Comparison of ENCODE assay signal across 1 cellular context in the genomic region with DNA sequence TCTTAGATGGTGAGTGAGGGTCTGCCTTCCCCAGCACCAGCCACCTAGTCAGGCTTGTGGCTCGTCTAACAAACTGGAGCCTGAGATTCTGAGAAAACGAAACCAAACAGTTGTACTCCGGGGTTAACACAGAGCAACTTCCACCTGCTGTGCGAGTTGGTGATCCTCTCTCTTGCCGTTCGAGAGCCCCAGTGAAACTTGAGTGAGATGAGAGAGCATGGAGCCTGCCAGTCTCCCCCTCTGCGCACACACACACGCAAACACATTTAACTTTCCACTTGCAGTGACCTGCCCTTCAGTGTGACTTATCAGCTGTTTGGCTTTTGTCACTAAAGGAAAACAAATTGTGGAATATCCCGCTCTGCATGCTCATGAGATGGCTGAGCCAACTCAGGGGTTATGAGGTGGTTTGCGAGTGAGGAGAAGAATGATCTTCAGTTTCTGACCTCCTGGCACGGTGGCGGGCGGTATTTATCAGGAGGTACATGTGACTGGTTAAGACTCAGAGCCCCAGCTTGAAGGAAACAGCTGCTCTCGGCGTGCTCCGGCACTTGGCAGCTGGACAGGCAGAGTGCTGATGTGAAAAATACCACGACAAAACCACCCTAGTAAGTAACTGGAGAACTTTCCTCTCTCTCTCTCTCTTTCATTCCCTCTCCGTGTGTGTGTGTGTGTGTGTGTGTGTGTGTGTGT.
TF ChIP-seq lines count a peak whose summit lies in the region.

A gene with protein sequence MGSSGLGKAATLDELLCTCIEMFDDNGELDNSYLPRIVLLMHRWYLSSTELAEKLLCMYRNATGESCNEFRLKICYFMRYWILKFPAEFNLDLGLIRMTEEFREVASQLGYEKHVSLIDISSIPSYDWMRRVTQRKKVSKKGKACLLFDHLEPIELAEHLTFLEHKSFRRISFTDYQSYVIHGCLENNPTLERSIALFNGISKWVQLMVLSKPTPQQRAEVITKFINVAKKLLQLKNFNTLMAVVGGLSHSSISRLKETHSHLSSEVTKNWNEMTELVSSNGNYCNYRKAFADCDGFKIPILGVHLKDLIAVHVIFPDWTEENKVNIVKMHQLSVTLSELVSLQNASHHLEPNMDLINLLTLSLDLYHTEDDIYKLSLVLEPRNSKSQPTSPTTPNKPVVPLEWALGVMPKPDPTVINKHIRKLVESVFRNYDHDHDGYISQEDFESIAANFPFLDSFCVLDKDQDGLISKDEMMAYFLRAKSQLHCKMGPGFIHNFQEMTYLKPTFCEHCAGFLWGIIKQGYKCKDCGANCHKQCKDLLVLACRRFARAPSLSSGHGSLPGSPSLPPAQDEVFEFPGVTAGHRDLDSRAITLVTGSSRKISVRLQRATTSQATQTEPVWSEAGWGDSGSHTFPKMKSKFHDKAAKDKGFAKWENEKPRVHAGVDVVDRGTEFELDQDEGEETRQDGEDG (plus strand): TSS at position 550 of the 693 bp plus-strand sequence. CDS start 38,488 bp downstream, outside the sequence.

TF ChIP-seq in HepG2, 621 proteins besides CTCF, POLR2A, EP300 and RAD21 (continued from another document and continues in another):
- TF ChIP-seq, protein P1, sequence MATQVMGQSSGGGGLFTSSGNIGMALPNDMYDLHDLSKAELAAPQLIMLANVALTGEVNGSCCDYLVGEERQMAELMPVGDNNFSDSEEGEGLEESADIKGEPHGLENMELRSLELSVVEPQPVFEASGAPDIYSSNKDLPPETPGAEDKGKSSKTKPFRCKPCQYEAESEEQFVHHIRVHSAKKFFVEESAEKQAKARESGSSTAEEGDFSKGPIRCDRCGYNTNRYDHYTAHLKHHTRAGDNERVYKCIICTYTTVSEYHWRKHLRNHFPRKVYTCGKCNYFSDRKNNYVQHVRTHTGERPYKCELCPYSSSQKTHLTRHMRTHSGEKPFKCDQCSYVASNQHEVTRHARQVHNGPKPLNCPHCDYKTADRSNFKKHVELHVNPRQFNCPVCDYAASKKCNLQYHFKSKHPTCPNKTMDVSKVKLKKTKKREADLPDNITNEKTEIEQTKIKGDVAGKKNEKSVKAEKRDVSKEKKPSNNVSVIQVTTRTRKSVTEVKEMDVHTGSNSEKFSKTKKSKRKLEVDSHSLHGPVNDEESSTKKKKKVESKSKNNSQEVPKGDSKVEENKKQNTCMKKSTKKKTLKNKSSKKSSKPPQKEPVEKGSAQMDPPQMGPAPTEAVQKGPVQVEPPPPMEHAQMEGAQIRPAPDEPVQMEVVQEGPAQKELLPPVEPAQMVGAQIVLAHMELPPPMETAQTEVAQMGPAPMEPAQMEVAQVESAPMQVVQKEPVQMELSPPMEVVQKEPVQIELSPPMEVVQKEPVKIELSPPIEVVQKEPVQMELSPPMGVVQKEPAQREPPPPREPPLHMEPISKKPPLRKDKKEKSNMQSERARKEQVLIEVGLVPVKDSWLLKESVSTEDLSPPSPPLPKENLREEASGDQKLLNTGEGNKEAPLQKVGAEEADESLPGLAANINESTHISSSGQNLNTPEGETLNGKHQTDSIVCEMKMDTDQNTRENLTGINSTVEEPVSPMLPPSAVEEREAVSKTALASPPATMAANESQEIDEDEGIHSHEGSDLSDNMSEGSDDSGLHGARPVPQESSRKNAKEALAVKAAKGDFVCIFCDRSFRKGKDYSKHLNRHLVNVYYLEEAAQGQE (IDR thresholded peaks at IDR 0.05; ENCODE audit: borderline replicate concordance in 1 of 2, low read depth in 1 of 2, low read length in 2 of 2) = no peak
- TF ChIP-seq U2AF2 (IDR thresholded peaks at IDR 0.05; ENCODE audit: low read depth, low read length) (no peak), ZNF572 (CRISPR knock-in tag; IDR thresholded peaks at IDR 0.05) (no peak; the same call in 1 of the 2 replicates), ZNF615 (CRISPR knock-in tag; IDR thresholded peaks at IDR 0.05; ENCODE audit: borderline replicate concordance) (peak; percentile 70; the same call in 1 of the 2 replicates), ZNF431 (CRISPR knock-in tag; IDR thresholded peaks at IDR 0.05; ENCODE audit: borderline replicate concordance, low read depth) (no peak), DNMT1 (CRISPR knock-in tag; IDR thresholded peaks at IDR 0.05) (no peak), TBX3 (IDR thresholded peaks at IDR 0.05; ENCODE audit: borderline replicate concordance) (no peak), ZNF292 (CRISPR knock-in tag; IDR thresholded peaks at IDR 0.05; ENCODE audit: borderline replicate concordance, low read depth) (peak; percentile 61; the same call in 1 of the 2 replicates), GABPB1 (CRISPR knock-in tag; IDR thresholded peaks at IDR 0.05) (no peak), KDM4B (CRISPR knock-in tag; IDR thresholded peaks at IDR 0.05) (no peak), ARNTL (CRISPR knock-in tag; IDR thresholded peaks at IDR 0.05) (no peak), TBP (CRISPR knock-in tag; IDR thresholded peaks at IDR 0.05) (no peak), SP1 (IDR thresholded peaks at IDR 0.05) (no peak), SP1 (CRISPR knock-in tag; IDR thresholded peaks at IDR 0.05) (no peak), KDM5A (IDR thresholded peaks at IDR 0.05; ENCODE audit: borderline replicate concordance, low read length) (no peak), ZNF101 (CRISPR knock-in tag; IDR thresholded peaks at IDR 0.05; ENCODE audit: borderline replicate concordance, low read depth) (no peak), ZFP82 (CRISPR knock-in tag; IDR thresholded peaks at IDR 0.05; ENCODE audit: borderline replicate concordance) (no peak), JDP2 (CRISPR knock-in tag; IDR thresholded peaks at IDR 0.05; ENCODE audit: borderline replicate concordance) (no peak)
- TF ChIP-seq, protein P2, sequence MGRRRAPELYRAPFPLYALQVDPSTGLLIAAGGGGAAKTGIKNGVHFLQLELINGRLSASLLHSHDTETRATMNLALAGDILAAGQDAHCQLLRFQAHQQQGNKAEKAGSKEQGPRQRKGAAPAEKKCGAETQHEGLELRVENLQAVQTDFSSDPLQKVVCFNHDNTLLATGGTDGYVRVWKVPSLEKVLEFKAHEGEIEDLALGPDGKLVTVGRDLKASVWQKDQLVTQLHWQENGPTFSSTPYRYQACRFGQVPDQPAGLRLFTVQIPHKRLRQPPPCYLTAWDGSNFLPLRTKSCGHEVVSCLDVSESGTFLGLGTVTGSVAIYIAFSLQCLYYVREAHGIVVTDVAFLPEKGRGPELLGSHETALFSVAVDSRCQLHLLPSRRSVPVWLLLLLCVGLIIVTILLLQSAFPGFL (CRISPR knock-in tag; IDR thresholded peaks at IDR 0.05) = no peak
- TF ChIP-seq, protein P3, sequence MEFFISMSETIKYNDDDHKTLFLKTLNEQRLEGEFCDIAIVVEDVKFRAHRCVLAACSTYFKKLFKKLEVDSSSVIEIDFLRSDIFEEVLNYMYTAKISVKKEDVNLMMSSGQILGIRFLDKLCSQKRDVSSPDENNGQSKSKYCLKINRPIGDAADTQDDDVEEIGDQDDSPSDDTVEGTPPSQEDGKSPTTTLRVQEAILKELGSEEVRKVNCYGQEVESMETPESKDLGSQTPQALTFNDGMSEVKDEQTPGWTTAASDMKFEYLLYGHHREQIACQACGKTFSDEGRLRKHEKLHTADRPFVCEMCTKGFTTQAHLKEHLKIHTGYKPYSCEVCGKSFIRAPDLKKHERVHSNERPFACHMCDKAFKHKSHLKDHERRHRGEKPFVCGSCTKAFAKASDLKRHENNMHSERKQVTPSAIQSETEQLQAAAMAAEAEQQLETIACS (CRISPR knock-in tag; IDR thresholded peaks at IDR 0.05) = no peak
- TF ChIP-seq, protein P4, sequence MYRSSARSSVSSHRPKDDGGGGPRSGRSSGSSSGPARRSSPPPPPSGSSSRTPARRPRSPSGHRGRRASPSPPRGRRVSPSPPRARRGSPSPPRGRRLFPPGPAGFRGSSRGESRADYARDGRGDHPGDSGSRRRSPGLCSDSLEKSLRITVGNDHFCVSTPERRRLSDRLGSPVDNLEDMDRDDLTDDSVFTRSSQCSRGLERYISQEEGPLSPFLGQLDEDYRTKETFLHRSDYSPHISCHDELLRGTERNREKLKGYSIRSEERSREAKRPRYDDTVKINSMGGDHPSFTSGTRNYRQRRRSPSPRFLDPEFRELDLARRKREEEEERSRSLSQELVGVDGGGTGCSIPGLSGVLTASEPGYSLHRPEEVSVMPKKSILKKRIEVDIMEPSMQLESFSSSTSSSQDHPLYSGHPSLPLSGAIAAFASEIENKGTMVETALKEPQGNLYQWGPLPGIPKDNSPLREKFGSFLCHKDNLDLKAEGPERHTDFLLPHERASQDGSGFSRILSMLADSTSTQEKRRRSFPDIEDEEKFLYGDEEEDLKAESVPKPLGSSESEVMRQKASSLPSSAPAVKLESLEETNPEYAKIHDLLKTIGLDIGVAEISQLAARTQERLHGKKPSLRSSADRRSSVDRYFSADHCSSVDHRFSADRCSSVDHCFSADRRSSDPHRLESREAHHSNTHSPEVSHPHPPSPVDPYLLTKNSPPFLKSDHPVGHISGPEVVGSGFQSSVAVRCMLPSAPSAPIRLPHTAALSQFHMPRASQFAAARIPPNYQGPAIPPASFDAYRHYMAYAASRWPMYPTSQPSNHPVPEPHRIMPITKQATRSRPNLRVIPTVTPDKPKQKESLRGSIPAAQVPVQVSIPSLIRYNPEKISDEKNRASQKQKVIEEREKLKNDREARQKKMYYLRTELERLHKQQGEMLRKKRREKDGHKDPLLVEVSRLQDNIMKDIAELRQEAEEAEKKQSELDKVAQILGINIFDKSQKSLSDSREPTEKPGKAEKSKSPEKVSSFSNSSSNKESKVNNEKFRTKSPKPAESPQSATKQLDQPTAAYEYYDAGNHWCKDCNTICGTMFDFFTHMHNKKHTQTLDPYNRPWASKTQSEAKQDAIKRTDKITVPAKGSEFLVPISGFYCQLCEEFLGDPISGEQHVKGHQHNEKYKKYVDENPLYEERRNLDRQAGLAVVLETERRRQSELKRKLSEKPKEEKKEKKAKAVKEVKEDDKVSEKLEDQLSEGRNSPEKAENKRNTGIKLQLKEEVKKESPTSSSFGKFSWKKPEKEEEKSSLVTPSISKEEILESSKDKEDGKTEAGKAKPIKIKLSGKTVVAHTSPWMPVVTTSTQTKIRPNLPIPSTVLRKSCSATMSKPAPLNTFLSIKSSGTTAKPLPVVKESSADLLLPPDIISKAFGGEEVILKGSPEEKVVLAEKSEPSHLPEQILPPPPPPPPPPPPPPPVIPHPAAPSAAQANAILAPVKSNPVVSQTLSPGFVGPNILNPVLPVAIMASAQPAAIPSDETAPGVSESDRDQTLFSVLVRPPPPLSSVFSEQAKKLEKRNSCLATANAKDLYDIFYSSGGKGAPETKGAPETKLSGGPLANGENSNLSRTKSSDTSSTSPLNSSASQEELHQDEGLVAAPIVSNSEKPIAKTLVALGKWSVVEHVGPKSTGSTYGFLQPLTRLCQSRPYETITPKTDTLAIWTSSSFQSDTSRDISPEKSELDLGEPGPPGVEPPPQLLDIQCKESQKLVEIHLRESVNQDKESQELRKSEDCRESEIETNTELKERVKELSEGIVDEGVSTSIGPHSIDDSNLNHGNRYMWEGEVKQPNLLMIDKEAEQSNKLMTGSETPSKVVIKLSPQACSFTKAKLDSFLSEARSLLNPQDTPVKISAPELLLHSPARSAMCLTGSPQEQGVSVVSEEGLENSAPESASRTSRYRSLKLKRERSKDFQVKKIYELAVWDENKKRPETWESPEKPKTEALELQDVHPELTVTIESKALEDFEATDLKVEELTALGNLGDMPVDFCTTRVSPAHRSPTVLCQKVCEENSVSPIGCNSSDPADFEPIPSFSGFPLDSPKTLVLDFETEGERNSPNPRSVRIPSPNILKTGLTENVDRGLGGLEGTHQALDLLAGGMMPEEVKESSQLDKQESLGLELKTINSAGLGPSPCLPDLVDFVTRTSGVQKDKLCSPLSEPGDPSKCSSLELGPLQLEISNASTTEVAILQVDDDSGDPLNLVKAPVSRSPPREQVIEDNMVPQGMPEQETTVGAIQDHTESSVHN (CRISPR knock-in tag; IDR thresholded peaks at IDR 0.05) = no peak
- TF ChIP-seq, protein P5, sequence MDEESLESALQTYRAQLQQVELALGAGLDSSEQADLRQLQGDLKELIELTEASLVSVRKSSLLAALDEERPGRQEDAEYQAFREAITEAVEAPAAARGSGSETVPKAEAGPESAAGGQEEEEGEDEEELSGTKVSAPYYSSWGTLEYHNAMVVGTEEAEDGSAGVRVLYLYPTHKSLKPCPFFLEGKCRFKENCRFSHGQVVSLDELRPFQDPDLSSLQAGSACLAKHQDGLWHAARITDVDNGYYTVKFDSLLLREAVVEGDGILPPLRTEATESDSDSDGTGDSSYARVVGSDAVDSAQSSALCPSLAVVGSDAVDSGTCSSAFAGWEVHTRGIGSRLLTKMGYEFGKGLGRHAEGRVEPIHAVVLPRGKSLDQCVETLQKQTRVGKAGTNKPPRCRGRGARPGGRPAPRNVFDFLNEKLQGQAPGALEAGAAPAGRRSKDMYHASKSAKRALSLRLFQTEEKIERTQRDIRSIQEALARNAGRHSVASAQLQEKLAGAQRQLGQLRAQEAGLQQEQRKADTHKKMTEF (CRISPR knock-in tag; IDR thresholded peaks at IDR 0.05) = 0 out of 2 replicates have a peak, but pooled peaks have one; percentile 10
